ENCODE assay signal across 21 cellular contexts in genomic region chr4:43564601-43565000, GRCh38.
"Had no signal": no experiment of that assay in that cellular context is flagged by ENCODE, and none has a peak within 500 bp of the region (broad histone marks: within the 10 kb centered on the region; RNA-seq: fewer than 3 reads in every experiment).

No MANE protein-coding gene starts in this region.

- DNase-seq: activated CD4-positive, alpha-beta T cell treated with anti-CD3 and anti-CD28 coated beads, Interleukin-2, amount 10 ng/mL, durations not matched to agents 7 days and 5 days; activated CD8-positive, alpha-beta T cell treated with anti-CD3 and anti-CD28 coated beads, Interleukin-2, amount 10 ng/mL, durations not matched to agents 7 days and 5 days; activated effector memory CD4-positive, alpha-beta T cell treated with anti-CD3 and anti-CD28 coated beads, Interleukin-2, amount 50 U/mL, for 16 hours; activated naive CD4-positive, alpha-beta T cell treated with anti-CD3 and anti-CD28 coated beads, Interleukin-2, amount 50 U/mL, for 16 hours; activated T-cell treated with anti-CD3 and anti-CD28 coated beads, Interleukin-2, amount 50 U/mL, for 48 hours; effector CD4-positive, alpha-beta T cell; head of caudate nucleus; mucosa of descending colon; naive thymus-derived CD4-positive, alpha-beta T cell; stimulated activated CD4-positive, alpha-beta T cell treated with anti-CD3 and anti-CD28 coated beads, Interleukin-12 subunit alpha, Interleukin-12 subunit beta, amount 100 ng/mL, for 4 hours; stimulated activated CD4-positive, alpha-beta T cell treated with anti-CD3 and anti-CD28 coated beads, Interleukin-1b, Interleukin-23, amount 100 ng/mL, for 48 hours; stimulated activated CD8-positive, alpha-beta memory T cell treated with anti-CD3 and anti-CD28 coated beads, Interleukin-4, amount 100 ng/mL, for 48 hours; stimulated activated naive CD4-positive, alpha-beta T cell; T1000; thyroid gland had no signal

- H3K27me3 ChIP-seq: ascending aorta, neural progenitor cell, right atrium auricular region, thyroid gland had no signal

- ATAC-seq: activated CD4-positive, CD25-positive, alpha-beta regulatory T cell treated with anti-CD3 and anti-CD28 coated beads, Interleukin-2, amount 50 U/mL, for 24 hours; activated CD8-positive, alpha-beta T cell treated with anti-CD3 and anti-CD28 coated beads, Interleukin-2, amount 10 ng/mL, durations not matched to agents 7 days and 5 days; mucosa of descending colon; naive thymus-derived CD4-positive, alpha-beta T cell had no signal

- H3K4me1 ChIP-seq: ascending aorta, neural progenitor cell, prostate gland, right atrium auricular region, thyroid gland had no signal

- H3K9me3 ChIP-seq: ascending aorta, prostate gland, right atrium auricular region, thyroid gland had no signal

- H3K36me3 ChIP-seq: ascending aorta, neural progenitor cell, prostate gland, right atrium auricular region, thyroid gland had no signal

- H3K4me3 ChIP-seq: ascending aorta, mucosa of descending colon, neural progenitor cell, prostate gland, right atrium auricular region, thyroid gland had no signal

- H3K9ac ChIP-seq: neural progenitor cell had no signal

- H3K27ac ChIP-seq: ascending aorta, neural progenitor cell, prostate gland, right atrium auricular region, thyroid gland had no signal

- FAIRE-seq: frontal cortex had no signal

- H3K4me2 ChIP-seq: neural progenitor cell had no signal

- H2AFZ ChIP-seq: neural progenitor cell had no signal
